ENCODE assay signal across 1 cellular context in genomic region chr2:217622205-217622621, GRCh38.
TF ChIP-seq lines count a peak whose summit lies in the region.

No MANE protein-coding gene starts in this region.

TF ChIP-seq in HepG2, 621 proteins besides CTCF, POLR2A, EP300 and RAD21 (continued from another document and continues in another):
- no peak for TF ChIP-seq RNF219 (CRISPR knock-in tag; IDR thresholded peaks at IDR 0.05)
- TF ChIP-seq NBN (conservative IDR thresholded peaks at IDR 0.05), result no peak
- TF ChIP-seq SYNCRIP (IDR thresholded peaks at IDR 0.05; ENCODE audit: insufficient read depth, low read depth, low read length), result no peak
- TF ChIP-seq EEA1 (CRISPR knock-in tag; IDR thresholded peaks at IDR 0.05; ENCODE audit: borderline replicate concordance), result no peak
- no peak for TF ChIP-seq ZNF589 (CRISPR knock-in tag; conservative IDR thresholded peaks at IDR 0.05)
- TF ChIP-seq ZNF644 (CRISPR knock-in tag; IDR thresholded peaks at IDR 0.05; ENCODE audit: low read depth), result no peak
- no peak for TF ChIP-seq ZNF451 (CRISPR knock-in tag; IDR thresholded peaks at IDR 0.05)
- TF ChIP-seq ZBTB3 (CRISPR knock-in tag; IDR thresholded peaks at IDR 0.05; ENCODE audit: borderline replicate concordance, low read depth), result no peak
- TF ChIP-seq MXD4 (CRISPR knock-in tag; IDR thresholded peaks at IDR 0.05), result no peak
- peak; percentile 31; the same call in 1 of the 2 replicates for TF ChIP-seq ETV5 (CRISPR knock-in tag; IDR thresholded peaks at IDR 0.05; ENCODE audit: borderline replicate concordance)
- TF ChIP-seq SIX1 (CRISPR knock-in tag; IDR thresholded peaks at IDR 0.05; ENCODE audit: borderline replicate concordance), result no peak
- no peak for TF ChIP-seq CSRNP1 (CRISPR knock-in tag; IDR thresholded peaks at IDR 0.05)
- no peak for TF ChIP-seq RERE (CRISPR knock-in tag; IDR thresholded peaks at IDR 0.05; ENCODE audit: low read depth)
- TF ChIP-seq ZNF878 (CRISPR knock-in tag; IDR thresholded peaks at IDR 0.05), result no peak
- no peak for TF ChIP-seq ZNF883 (CRISPR knock-in tag; IDR thresholded peaks at IDR 0.05; ENCODE audit: not compliant biosample characterization)
- no peak for TF ChIP-seq ZNF740 (CRISPR knock-in tag; IDR thresholded peaks at IDR 0.05)
- no peak for TF ChIP-seq ZBTB49 (CRISPR knock-in tag; IDR thresholded peaks at IDR 0.05; ENCODE audit: borderline replicate concordance)
- TF ChIP-seq SOX5 (CRISPR knock-in tag; IDR thresholded peaks at IDR 0.05; ENCODE audit: borderline replicate concordance), result peak; percentile 94
- no peak for TF ChIP-seq PHB2 (IDR thresholded peaks at IDR 0.05; ENCODE audit: partially characterized antibody)
- TF ChIP-seq ZFYVE20 (CRISPR knock-in tag; IDR thresholded peaks at IDR 0.05; ENCODE audit: borderline replicate concordance, low read depth), result no peak
- no peak for TF ChIP-seq ATRX (CRISPR knock-in tag; IDR thresholded peaks at IDR 0.05; ENCODE audit: borderline replicate concordance)
- peak; percentile 29; the same call in 1 of the 2 replicates for TF ChIP-seq ZKSCAN8 (CRISPR knock-in tag; IDR thresholded peaks at IDR 0.05; ENCODE audit: borderline replicate concordance)
- TF ChIP-seq JUNB (CRISPR knock-in tag; IDR thresholded peaks at IDR 0.05; ENCODE audit: borderline replicate concordance), result no peak
- no peak for TF ChIP-seq RFXANK (CRISPR knock-in tag; IDR thresholded peaks at IDR 0.05)
- TF ChIP-seq ZNF33B (CRISPR knock-in tag; IDR thresholded peaks at IDR 0.05), result no peak
- no peak for TF ChIP-seq XBP1 (CRISPR knock-in tag; IDR thresholded peaks at IDR 0.05)
- TF ChIP-seq MNT (IDR thresholded peaks at IDR 0.05), result no peak
- TF ChIP-seq ZNF282 (IDR thresholded peaks at IDR 0.05; ENCODE audit: partially characterized antibody), result no peak
- peak; percentile 35; the same call in 1 of the 2 replicates for TF ChIP-seq FOXK2 (IDR thresholded peaks at IDR 0.05)
- peak; percentile 74; the same call in 1 of the 2 replicates for TF ChIP-seq HMG20A (CRISPR knock-in tag; IDR thresholded peaks at IDR 0.05; ENCODE audit: borderline replicate concordance)
- TF ChIP-seq ZBTB43 (CRISPR knock-in tag; conservative IDR thresholded peaks at IDR 0.05), result no peak
- no peak for TF ChIP-seq KLF12 (CRISPR knock-in tag; IDR thresholded peaks at IDR 0.05; ENCODE audit: borderline replicate concordance)
- no peak for TF ChIP-seq ZNF333 (CRISPR knock-in tag; IDR thresholded peaks at IDR 0.05; ENCODE audit: borderline replicate concordance)
- no peak for TF ChIP-seq DZIP1 (CRISPR knock-in tag; IDR thresholded peaks at IDR 0.05)
- TF ChIP-seq JUND (CRISPR knock-in tag; IDR thresholded peaks at IDR 0.05), result peak; percentile 70; the same call in 1 of the 2 replicates
- no peak for TF ChIP-seq ZNF747 (CRISPR knock-in tag; IDR thresholded peaks at IDR 0.05; ENCODE audit: borderline replicate concordance)
- no peak for TF ChIP-seq ZNF784 (CRISPR knock-in tag; IDR thresholded peaks at IDR 0.05; ENCODE audit: borderline replicate concordance)
- peak; percentile 96 for TF ChIP-seq ZSCAN25 (CRISPR knock-in tag; IDR thresholded peaks at IDR 0.05)
- peak in 1 of 2 experiments; percentile 66; a peak in 2 of 4 replicates for TF ChIP-seq ATF4 (CRISPR knock-in tag; IDR thresholded peaks at IDR 0.05)
- TF ChIP-seq HES4 (CRISPR knock-in tag; IDR thresholded peaks at IDR 0.05; ENCODE audit: borderline replicate concordance), result no peak
- no peak for TF ChIP-seq ZNF879 (CRISPR knock-in tag; IDR thresholded peaks at IDR 0.05)
- TF ChIP-seq NFYB (CRISPR knock-in tag; IDR thresholded peaks at IDR 0.05), result no peak
- TF ChIP-seq RFX3 (CRISPR knock-in tag; IDR thresholded peaks at IDR 0.05), result no peak
- TF ChIP-seq HIVEP1 (CRISPR knock-in tag; IDR thresholded peaks at IDR 0.05), result no peak
- no peak for TF ChIP-seq KDM4B (CRISPR knock-in tag; IDR thresholded peaks at IDR 0.05)
- TF ChIP-seq PPARG (CRISPR knock-in tag; conservative IDR thresholded peaks at IDR 0.05), result 0 out of 2 replicates have a peak, but pooled peaks have one; percentile 53
- TF ChIP-seq AKAP8 (CRISPR knock-in tag; IDR thresholded peaks at IDR 0.05), result no peak
